In the genomic region with DNA sequence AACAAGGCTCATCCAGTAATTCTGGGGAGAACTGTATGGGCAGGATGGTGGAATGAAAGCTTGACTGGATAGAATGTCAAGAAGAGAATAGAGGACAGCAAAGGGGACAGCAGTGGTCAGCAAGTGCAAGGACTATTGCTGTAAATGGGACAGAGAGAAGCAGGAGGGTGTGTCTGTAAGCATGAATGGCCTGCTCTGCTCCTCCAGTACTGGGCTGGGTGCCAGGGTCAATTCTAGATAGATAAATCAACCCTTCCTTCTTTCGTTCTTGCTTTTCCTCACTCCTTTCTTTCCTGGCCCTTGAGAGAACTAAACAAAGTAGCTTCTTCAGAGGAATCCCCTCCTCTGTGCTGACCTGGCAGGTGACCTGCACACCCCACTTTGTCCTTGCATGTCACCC, we compare ENCODE assay signal across 18 cellular contexts.
A peak's percentile ranks its signal among the peaks of the same experiment; 100 is the strongest.
DNase-seq lines count a peak whose midpoint lies in the region; TF ChIP-seq lines count a peak whose summit lies in the region.
"Had no signal": no experiment of that assay in that cellular context is flagged by ENCODE, and none has a peak within 500 bp of the region (broad histone marks: within the 10 kb centered on the region; RNA-seq: fewer than 3 reads in every experiment).

No MANE protein-coding gene starts in this region.

- no peak overlapping the region for H3K4me3 ChIP-seq in colonic mucosa
- H3K4me3 ChIP-seq in transverse colon = no peak overlapping the region
- H3K4me3 ChIP-seq: A549, BLaER1, GM12878, GM23248 had no signal

- intact Hi-C loops in colonic mucosa (cut with DNase I) (no loop called here), transverse colon (cut with DNase I; ENCODE audit: low total_unique reads) (no loop called here)
- intact Hi-C loops in activated CD4-positive, alpha-beta T cell treated with anti-CD3 and anti-CD28 coated beads, Interleukin-2, amount 10 ng/mL, durations not matched to agents 24 days and 14 days (cut with micrococcal nuclease) = no loop called here

- in situ Hi-C loops in transverse colon (cut with MboI; ENCODE audit: low pct_ligation_motif_present in 1 of 4, low pct_unique_long_range_greater_than_20kb in 1 of 4, low sequenced_read_pairs in 3 of 4) = no loop called here

- no peak overlapping the region for H3K27ac Mint-ChIP-seq in activated CD4-positive, alpha-beta T cell treated with anti-CD3 and anti-CD28 coated beads, Interleukin-2, amount 10 ng/mL, durations not matched to agents 24 days and 14 days

- peaks cover 4% of the 10 kb centered on the region for H3K9me3 Mint-ChIP-seq in activated CD4-positive, alpha-beta T cell treated with anti-CD3 and anti-CD28 coated beads, Interleukin-2, amount 10 ng/mL, durations not matched to agents 24 days and 14 days

- no peaks in the 10 kb centered on the region for H3K36me3 Mint-ChIP-seq in activated CD4-positive, alpha-beta T cell treated with anti-CD3 and anti-CD28 coated beads, Interleukin-2, amount 10 ng/mL, durations not matched to agents 24 days and 14 days (ENCODE audit: low read depth)
- H3K36me3 Mint-ChIP-seq: CD14-positive monocyte; CD4-positive, alpha-beta memory T cell had no signal

- no peaks in the 10 kb centered on the region for H3K4me1 ChIP-seq in colonic mucosa
- H3K4me1 ChIP-seq in transverse colon = peaks cover 0 to 6% (median 2%) of the 10 kb centered on the region in 4 donors
- H3K4me1 ChIP-seq: A549, BLaER1 had no signal

- 11 to 22% methylated on average over 1 of the region's 1 CpG for WGBS in transverse colon (ENCODE audit: low coverage in 1 of 2), 2 donors

- TF ChIP-seq CTCF in colonic mucosa (IDR thresholded peaks at IDR 0.05) = no peak
- no peak for TF ChIP-seq CTCF in transverse colon (IDR thresholded peaks at IDR 0.05)

- TF ChIP-seq POLR2A in transverse colon (IDR thresholded peaks at IDR 0.05) = no peak

- H3K36me3 ChIP-seq in colonic mucosa (no peaks in the 10 kb centered on the region), transverse colon (no peaks in the 10 kb centered on the region)
- H3K36me3 ChIP-seq: BLaER1 had no signal

- H3K9me3 ChIP-seq in colonic mucosa (no peaks in the 10 kb centered on the region), transverse colon (no peaks in the 10 kb centered on the region)
- H3K9me3 ChIP-seq: A549, BLaER1 had no signal

- H3K27me3 Mint-ChIP-seq in activated CD4-positive, alpha-beta T cell treated with anti-CD3 and anti-CD28 coated beads, Interleukin-2, amount 10 ng/mL, durations not matched to agents 24 days and 14 days = no peaks in the 10 kb centered on the region
- H3K27me3 Mint-ChIP-seq: CD4-positive, alpha-beta memory T cell had no signal

- DNase-seq in DMS153 treated with DMSO at 0.1 percent for 48 hours (lab: John Stamatoyannopoulos, UW; ENCODE audit: unreplicated experiment) (peak; percentile 3), DMS153 (lab: John Stamatoyannopoulos, UW) (no peak), colonic mucosa (peak; percentile 81), mucosa of gallbladder (ENCODE audit: low spot score) (peak; percentile 62), transverse colon (peak; percentile 47), AG20443 (ENCODE audit: low spot score) (no peak)
- no peak for DNase-seq in activated CD4-positive, alpha-beta T cell treated with anti-CD3 and anti-CD28 coated beads, Interleukin-2, amount 10 ng/mL, durations not matched to agents 24 days and 14 days
- DNase-seq: CD4-positive, alpha-beta memory T cell; DMS53; DND-41; EL; GM23248; HCEC 1CT had no signal

- H3K27me3 ChIP-seq in colonic mucosa = no peaks in the 10 kb centered on the region
- H3K27me3 ChIP-seq in transverse colon = no peaks in the 10 kb centered on the region
- H3K27me3 ChIP-seq: BLaER1 had no signal

- no peak overlapping the region for H3K4me3 Mint-ChIP-seq in activated CD4-positive, alpha-beta T cell treated with anti-CD3 and anti-CD28 coated beads, Interleukin-2, amount 10 ng/mL, durations not matched to agents 24 days and 14 days
- H3K4me3 Mint-ChIP-seq: CD14-positive monocyte; CD4-positive, alpha-beta memory T cell had no signal

- no peak overlapping the region for H3K9ac ChIP-seq in colonic mucosa (ENCODE audit: low read depth in 2 of 2, low read length in 2 of 2)
- H3K9ac ChIP-seq: BLaER1, GM23248 had no signal

- H3K4me1 Mint-ChIP-seq in activated CD4-positive, alpha-beta T cell treated with anti-CD3 and anti-CD28 coated beads, Interleukin-2, amount 10 ng/mL, durations not matched to agents 24 days and 14 days = no peaks in the 10 kb centered on the region
- H3K4me1 Mint-ChIP-seq: CD14-positive monocyte had no signal

- TF ChIP-seq EP300 in transverse colon (IDR thresholded peaks at IDR 0.05; ENCODE audit: low read depth) = no peak

- H3K27ac ChIP-seq in colonic mucosa (no peak overlapping the region), transverse colon (no peak overlapping the region)
- H3K27ac ChIP-seq: 22Rv1, A549, BLaER1, GM23248 had no signal

Comparison
In these comparisons a context has a peak if more than half of its experiments do, and no peak if none do; other contexts are left out.
1. DNase-seq: peak in DMS153 treated with DMSO at 0.1 percent for 48 hours (single experiment), colonic mucosa (single experiment), mucosa of gallbladder (single experiment) and transverse colon (single experiment); none in DMS153 (single experiment), activated CD4-positive, alpha-beta T cell treated with anti-CD3 and anti-CD28 coated beads, Interleukin-2, amount 10 ng/mL, durations not matched to agents 24 days and 14 days (single experiment) and AG20443 (single experiment).